Comparison of ENCODE assay signal across 9 cellular contexts in the genomic region with DNA sequence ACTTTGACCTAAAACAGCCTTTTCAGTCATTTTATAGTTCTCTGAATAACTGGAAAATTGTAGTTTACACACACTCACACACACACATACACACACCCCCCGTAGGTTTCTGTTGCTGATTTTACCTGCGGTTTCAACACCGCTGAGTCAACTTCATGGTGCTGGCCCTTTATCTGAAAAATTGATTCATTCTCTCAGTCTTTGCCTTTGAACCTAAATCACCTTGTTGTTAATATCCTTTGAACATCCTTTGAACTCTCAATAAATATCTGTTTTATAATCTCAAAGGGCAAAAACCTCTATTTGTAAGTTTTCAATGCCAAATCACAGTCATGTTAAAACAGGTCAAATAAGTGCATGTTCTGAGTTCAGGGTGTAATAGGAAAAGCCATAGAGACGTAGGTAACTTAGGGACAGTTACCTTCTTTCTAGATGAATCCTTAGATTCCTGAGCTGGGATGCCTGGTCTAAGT.
DNase-seq lines count a peak whose midpoint lies in the region; ATAC-seq lines count a peak whose summit lies in the region.
"Had no signal": no experiment of that assay in that cellular context is flagged by ENCODE, and none has a peak within 500 bp of the region (broad histone marks: within the 10 kb centered on the region; RNA-seq: fewer than 3 reads in every experiment).

No MANE protein-coding gene starts in this region.

- peak overlapping the region; percentile 32 to 60 for H3K27ac Mint-ChIP-seq in activated naive CD4-positive, alpha-beta T cell treated with anti-CD3 and anti-CD28 coated beads, Interleukin-2, amount 50 U/mL, for 72 hours

- H3K9me3 Mint-ChIP-seq in activated naive CD4-positive, alpha-beta T cell treated with anti-CD3 and anti-CD28 coated beads, Interleukin-2, amount 50 U/mL, for 72 hours = no peaks in the 10 kb centered on the region

- H3K36me3 Mint-ChIP-seq in activated naive CD4-positive, alpha-beta T cell treated with anti-CD3 and anti-CD28 coated beads, Interleukin-2, amount 50 U/mL, for 72 hours = no peaks in the 10 kb centered on the region

- ATAC-seq in GM18909 (IDR thresholded peaks at IDR 0.05; ENCODE audit: poor library complexity, unreplicated experiment) (peak; percentile 16), GM21390 (IDR thresholded peaks at IDR 0.05; ENCODE audit: unreplicated experiment) (no peak), HG02623 (IDR thresholded peaks at IDR 0.05; ENCODE audit: unreplicated experiment) (no peak), HG03280 (IDR thresholded peaks at IDR 0.05; ENCODE audit: unreplicated experiment) (no peak)
- ATAC-seq in activated naive CD4-positive, alpha-beta T cell treated with anti-CD3 and anti-CD28 coated beads, Interleukin-2, amount 50 U/mL, for 72 hours = peak; percentile 69 to 89

- peak; percentile 34 for DNase-seq in activated CD4-positive, CD25-positive, alpha-beta regulatory T cell treated with anti-CD3 and anti-CD28 coated beads, Interleukin-2, amount 50 U/mL, for 16 hours (ENCODE audit: low read depth, low spot score)
- peak in 1 of 2 donors; percentile 66 for DNase-seq in activated naive CD4-positive, alpha-beta T cell treated with anti-CD3 and anti-CD28 coated beads, Interleukin-2, amount 50 U/mL, for 72 hours (ENCODE audit: low spot score in 2 of 2)
- peak; percentile 79 for DNase-seq in stimulated activated CD4-positive, alpha-beta T cell treated with anti-CD3 and anti-CD28 coated beads, Interleukin-1b, Interleukin-23, amount 100 ng/mL, for 48 hours
- no peak for DNase-seq in HCEC 1CT
- DNase-seq: GOT3 had no signal

Comparison
In these comparisons a context has a peak if more than half of its experiments do, and no peak if none do; other contexts are left out.
1. ATAC-seq: peak in GM18909 (single experiment) and activated naive CD4-positive, alpha-beta T cell treated with anti-CD3 and anti-CD28 coated beads, Interleukin-2, amount 50 U/mL, for 72 hours (2 of 2); none in GM21390 (single experiment), HG02623 (single experiment) and HG03280 (single experiment).